In genomic region chr1:2480986-2481364, GRCh38 we compare ENCODE assay signal across 18 cellular contexts. TPM values are rescaled to one million over a fixed set of nuclear protein-coding genes. Genes with fewer than 3 reads are reported as not detected.
A peak's percentile ranks its signal among the peaks of the same experiment; 100 is the strongest.
DNase-seq lines count a peak whose midpoint lies in the region; ATAC-seq and TF ChIP-seq lines count a peak whose summit lies in the region.
"Had no signal": no experiment of that assay in that cellular context is flagged by ENCODE, and none has a peak within 500 bp of the region (broad histone marks: within the 10 kb centered on the region; RNA-seq: fewer than 3 reads in every experiment).

No MANE protein-coding gene starts in this region.

- peaks cover 34% of the 10 kb centered on the region for H3K4me1 ChIP-seq in suprapubic skin
- no peaks in the 10 kb centered on the region for H3K4me1 ChIP-seq in naive thymus-derived CD4-positive, alpha-beta T cell (ENCODE audit: control insufficient read depth in 2 of 2, insufficient read depth in 2 of 2, low read length in 2 of 2)

- no peak for TF ChIP-seq EP300 in suprapubic skin (IDR thresholded peaks at IDR 0.05)

- no peaks in the 10 kb centered on the region for H3K27me3 Mint-ChIP-seq in naive thymus-derived CD4-positive, alpha-beta T cell
- H3K27me3 Mint-ChIP-seq: activated CD4-positive, alpha-beta T cell treated with anti-CD3 and anti-CD28 coated beads for 36 hours; activated naive CD4-positive, alpha-beta T cell treated with anti-CD3 and anti-CD28 coated beads, Interleukin-2, amount 50 U/mL, for 24 hours had no signal

- TF ChIP-seq CTCF in epithelial cell of esophagus (IDR thresholded peaks at IDR 0.05; ENCODE audit: insufficient read depth, low read depth, low read length, missing control alignments): no peak
- no peak for TF ChIP-seq CTCF in suprapubic skin (IDR thresholded peaks at IDR 0.05)

- CTCF ChIA-PET in naive thymus-derived CD4-positive, alpha-beta T cell (lab: Charles Lee): interaction anchor here (0.5 kb wide), 1 partner anchor 1003 kb away, joined by 4 read pairs; no protein-coding TSS in a partner anchor

- peaks cover 10% of the 10 kb centered on the region for H3K36me3 ChIP-seq in suprapubic skin
- no peaks in the 10 kb centered on the region for H3K36me3 ChIP-seq in naive thymus-derived CD4-positive, alpha-beta T cell (ENCODE audit: control insufficient read depth in 2 of 3, insufficient read depth in 3 of 3, low read length in 3 of 3)

- H3K9me3 ChIP-seq in suprapubic skin: no peaks in the 10 kb centered on the region
- H3K9me3 ChIP-seq in naive thymus-derived CD4-positive, alpha-beta T cell (ENCODE audit: control insufficient read depth in 2 of 3, low read length in 3 of 3): no peaks in the 10 kb centered on the region

- H3K4me3 ChIP-seq in epithelial cell of esophagus (ENCODE audit: low read length): no peak overlapping the region
- H3K4me3 ChIP-seq in suprapubic skin: no peak overlapping the region
- no peak overlapping the region for H3K4me3 ChIP-seq in naive thymus-derived CD4-positive, alpha-beta T cell (ENCODE audit: low read length)

- intact Hi-C loops in naive thymus-derived CD4-positive, alpha-beta T cell (cut with micrococcal nuclease): no loop called here

- H3K4me3 Mint-ChIP-seq in naive thymus-derived CD4-positive, alpha-beta T cell: no peak overlapping the region
- H3K4me3 Mint-ChIP-seq: activated CD4-positive, alpha-beta T cell treated with anti-CD3 and anti-CD28 coated beads for 36 hours; activated naive CD4-positive, alpha-beta T cell treated with anti-CD3 and anti-CD28 coated beads, Interleukin-2, amount 50 U/mL, for 24 hours; brain; T-helper 1 cell treated with Interleukin-12 subunit alpha and Interleukin-12 subunit beta and Interleukin-4 antibody, amounts not matched to agents 30 μg/mL and 1 μg/mL, for 36 hours had no signal

- H3K27ac ChIP-seq in suprapubic skin: peak overlapping the region; percentile 53
- H3K27ac ChIP-seq in naive thymus-derived CD4-positive, alpha-beta T cell (ENCODE audit: low read depth, low read length): no peak overlapping the region

- ATAC-seq in naive thymus-derived CD4-positive, alpha-beta T cell: no peak
- no peak for ATAC-seq in GM18867 (IDR thresholded peaks at IDR 0.05; ENCODE audit: unreplicated experiment)
- ATAC-seq: activated CD4-positive, alpha-beta T cell treated with anti-CD3 and anti-CD28 coated beads for 36 hours had no signal

- no peaks in the 10 kb centered on the region for H3K36me3 Mint-ChIP-seq in naive thymus-derived CD4-positive, alpha-beta T cell
- H3K36me3 Mint-ChIP-seq: activated naive CD4-positive, alpha-beta T cell treated with anti-CD3 and anti-CD28 coated beads, Interleukin-2, amount 50 U/mL, for 24 hours; brain had no signal

- no peak overlapping the region for H3K27ac Mint-ChIP-seq in naive thymus-derived CD4-positive, alpha-beta T cell
- H3K27ac Mint-ChIP-seq: activated CD4-positive, alpha-beta T cell treated with anti-CD3 and anti-CD28 coated beads for 36 hours; activated naive CD4-positive, alpha-beta T cell treated with anti-CD3 and anti-CD28 coated beads, Interleukin-2, amount 50 U/mL, for 24 hours; T-helper 1 cell treated with Interleukin-12 subunit alpha and Interleukin-12 subunit beta and Interleukin-4 antibody, amounts not matched to agents 30 μg/mL and 1 μg/mL, for 36 hours had no signal

- no peak for TF ChIP-seq POLR2A in suprapubic skin (IDR thresholded peaks at IDR 0.05)

- peaks cover 0 to 4% (median 0%) of the 10 kb centered on the region in 7 donors for H3K4me1 Mint-ChIP-seq in naive thymus-derived CD4-positive, alpha-beta T cell
- H3K4me1 Mint-ChIP-seq: activated CD4-positive, alpha-beta T cell treated with anti-CD3 and anti-CD28 coated beads for 36 hours; activated naive CD4-positive, alpha-beta T cell treated with anti-CD3 and anti-CD28 coated beads, Interleukin-2, amount 50 U/mL, for 24 hours had no signal

- DNase-seq in NCI-H2227 (lab: John Stamatoyannopoulos, UW; ENCODE audit: unreplicated experiment) (peak; percentile 68), NCI-H2227 treated with DMSO at 0.1 percent for 48 hours (lab: John Stamatoyannopoulos, UW) (no peak), NCI-H345 treated with DMSO at 0.1 percent for 48 hours (lab: John Stamatoyannopoulos, UW; ENCODE audit: unreplicated experiment) (peak; percentile 31), epithelial cell of esophagus (ENCODE audit: low read depth) (peak; percentile 14), suprapubic skin (ENCODE audit: low spot score in 2 of 2) (no peak), nucleus accumbens (lab: John Stamatoyannopoulos, UW) (no peak)
- DNase-seq in naive thymus-derived CD4-positive, alpha-beta T cell: no peak
- DNase-seq: activated CD4-positive, alpha-beta T cell treated with anti-CD3 and anti-CD28 coated beads for 36 hours; activated T-cell treated with anti-CD3 and anti-CD28 coated beads for 4 hours; GOT3; NCI-H1105 treated with DMSO at 0.1 percent for 48 hours; NCI-H82 had no signal

- peaks cover 0 to 2% (median 0%) of the 10 kb centered on the region in 11 donors for H3K9me3 Mint-ChIP-seq in naive thymus-derived CD4-positive, alpha-beta T cell
- H3K9me3 Mint-ChIP-seq: activated naive CD4-positive, alpha-beta T cell treated with anti-CD3 and anti-CD28 coated beads, Interleukin-2, amount 50 U/mL, for 24 hours; brain; T-helper 1 cell treated with Interleukin-12 subunit alpha and Interleukin-12 subunit beta and Interleukin-4 antibody, amounts not matched to agents 30 μg/mL and 1 μg/mL, for 36 hours had no signal

- H3K27me3 ChIP-seq in suprapubic skin: no peaks in the 10 kb centered on the region
- H3K27me3 ChIP-seq in naive thymus-derived CD4-positive, alpha-beta T cell (ENCODE audit: control insufficient read depth in 2 of 2, insufficient read depth in 2 of 2, low read length in 2 of 2): no peaks in the 10 kb centered on the region

- POLR2A ChIA-PET in naive thymus-derived CD4-positive, alpha-beta T cell (lab: Charles Lee): no interaction called here

- WGBS in suprapubic skin: 74% methylated on average over 8 of the region's 12 CpGs

RNA-seq across cellular contexts. Expression of gene PLCH2, which starts 4.9 kb away (rescaled TPM):
- total RNA-seq in suprapubic skin: 100 to 1,000 TPM in 3 of 4 donors, 10 to 100 TPM in 1; 83.3 to 324 (median 130) TPM
- total RNA-seq in naive thymus-derived CD4-positive, alpha-beta T cell: 10 to 100 TPM; 10.1 to 37.4 (median 18.4) TPM
- 1 to 10 TPM in 1 of 2 donors, under 1 TPM in 1; 0.11 to 1.5 TPM for polyA plus RNA-seq in naive thymus-derived CD4-positive, alpha-beta T cell

RNA-seq across cellular contexts. Expression of gene PANK4, which starts 45.4 kb away (rescaled TPM):
- total RNA-seq in suprapubic skin: 10 to 100 TPM; 17.7 to 36.0 (median 29.7) TPM
- total RNA-seq in naive thymus-derived CD4-positive, alpha-beta T cell: 10 to 100 TPM; 55.8 to 91.2 (median 72.6) TPM
- 10 to 100 TPM; 12.7 to 29.9 TPM for polyA plus RNA-seq in naive thymus-derived CD4-positive, alpha-beta T cell

RNA-seq across cellular contexts. Expression of gene HES5, which starts 49.1 kb away (rescaled TPM):
- 10 to 100 TPM in 1 of 4 donors, 1 to 10 TPM in 3; 2.6 to 12.0 (median 5.9) TPM for total RNA-seq in suprapubic skin
- total RNA-seq in naive thymus-derived CD4-positive, alpha-beta T cell: not detected
- polyA plus RNA-seq in naive thymus-derived CD4-positive, alpha-beta T cell: not detected
- total RNA-seq: myocyte had no signal
- polyA plus RNA-seq: liver had no signal

Comparison
In these comparisons a context has a peak if more than half of its experiments do, and no peak if none do; other contexts are left out.
1. DNase-seq: peak in NCI-H2227 (single experiment), NCI-H345 treated with DMSO at 0.1 percent for 48 hours (single experiment) and epithelial cell of esophagus (single experiment); none in NCI-H2227 treated with DMSO at 0.1 percent for 48 hours (single experiment), suprapubic skin (0 of 2), naive thymus-derived CD4-positive, alpha-beta T cell (0 of 9) and nucleus accumbens (0 of 56).